In genomic region chr11:63879598-63879997, GRCh38 we compare ENCODE assay signal across 12 cellular contexts. TPM values are rescaled to one million over a fixed set of nuclear protein-coding genes. Genes with fewer than 3 reads are reported as not detected.
DNase-seq lines count a peak whose midpoint lies in the region; ATAC-seq and TF ChIP-seq lines count a peak whose summit lies in the region.
"Had no signal": no experiment of that assay in that cellular context is flagged by ENCODE, and none has a peak within 500 bp of the region (broad histone marks: within the 10 kb centered on the region; RNA-seq: fewer than 3 reads in every experiment).

No MANE protein-coding gene starts in this region.

- H3K36me3 Mint-ChIP-seq in GM23338 (ENCODE audit: low read depth) (peaks cover 7% of the 10 kb centered on the region; the same call in 2 of the 3 replicates), T-cell (peaks cover 3% of the 10 kb centered on the region), glutamatergic neuron (ENCODE audit: unreplicated experiment) (no peaks in the 10 kb centered on the region), osteocyte (ENCODE audit: unreplicated experiment) (peaks cover 3% of the 10 kb centered on the region)

- no peaks in the 10 kb centered on the region for H3K27me3 ChIP-seq in GM23338 (ENCODE audit: insufficient read depth)
- H3K27me3 ChIP-seq: tibial artery had no signal

- no peak for DNase-seq in GM23338 (ENCODE audit: low spot score)
- DNase-seq in T-cell, result no peak
- DNase-seq in glutamatergic neuron, result no peak
- DNase-seq in osteocyte (ENCODE audit: extremely low spot score, unreplicated experiment), result no peak
- no peak for DNase-seq in effector CD8-positive, alpha-beta T cell (lab: John Stamatoyannopoulos, UW)
- DNase-seq in OCI-M2 (lab: John Stamatoyannopoulos, UW; ENCODE audit: unreplicated experiment), result no peak
- no peak for DNase-seq in NCI-H345 (lab: John Stamatoyannopoulos, UW)
- no peak for DNase-seq in LoVo (ENCODE audit: low spot score)
- DNase-seq: NCI-H187 treated with DMSO at 0.1 percent for 48 hours, tibial artery had no signal

- peaks cover 8% of the 10 kb centered on the region for H3K27me3 Mint-ChIP-seq in GM23338 (ENCODE audit: insufficient read depth, low read depth, poor library complexity)
- H3K27me3 Mint-ChIP-seq in T-cell, result no peaks in the 10 kb centered on the region
- peaks cover 1% of the 10 kb centered on the region for H3K27me3 Mint-ChIP-seq in glutamatergic neuron (ENCODE audit: unreplicated experiment)
- no peaks in the 10 kb centered on the region for H3K27me3 Mint-ChIP-seq in osteocyte (ENCODE audit: unreplicated experiment)

- H2AFZ ChIP-seq in GM23338, result no peak overlapping the region

- H3K27ac Mint-ChIP-seq in GM23338 (peak overlapping the region; percentile 60), T-cell (peak overlapping the region; percentile 61 to 86), glutamatergic neuron (ENCODE audit: unreplicated experiment) (peak overlapping the region; percentile 65), osteocyte (ENCODE audit: unreplicated experiment) (peak overlapping the region; percentile 69)
- H3K27ac Mint-ChIP-seq: activated T-helper 1 cell treated with anti-CD3 and anti-CD28 coated beads, Interleukin-12 subunit alpha, Interleukin-12 subunit beta, Interleukin-2, Interleukin-4 antibody, amounts not matched to agents 30 ng/mL and 10 ng/mL and 1 ng/mL, durations not matched to agents 14 hours and 24 hours and 36 hours had no signal

- TF ChIP-seq CTCF in GM23338 (conservative IDR thresholded peaks at IDR 0.05; ENCODE audit: low read depth in 2 of 2) (no peak), glutamatergic neuron (IDR thresholded peaks at IDR 0.05; ENCODE audit: partially characterized antibody, unreplicated experiment) (no peak), osteocyte (IDR thresholded peaks at IDR 0.05) (no peak)

- H3K36me3 ChIP-seq in GM23338 (ENCODE audit: insufficient read depth), result no peaks in the 10 kb centered on the region

- peak overlapping the region; percentile 71 for H3K4me2 ChIP-seq in GM23338

- peaks cover 16% of the 10 kb centered on the region for H3F3A ChIP-seq in GM23338 (replicated peaks; ENCODE audit: low read depth)

- H3K27ac ChIP-seq in GM23338 (ENCODE audit: low read depth), result peak overlapping the region; percentile 77; the same call in 1 of the 2 replicates
- H3K27ac ChIP-seq: tibial artery had no signal

- H4K20me1 ChIP-seq in GM23338 (replicated peaks; ENCODE audit: insufficient read depth), result peaks cover 61% of the 10 kb centered on the region

- peaks cover 37% of the 10 kb centered on the region for H3K4me1 ChIP-seq in GM23338 (ENCODE audit: insufficient read depth)

- H3K4me3 Mint-ChIP-seq in GM23338 (peak overlapping the region; percentile 20; the same call in 2 of the 3 replicates), T-cell (peak overlapping the region in 1 of 3 donors; percentile 60), glutamatergic neuron (ENCODE audit: unreplicated experiment) (no peak overlapping the region), osteocyte (ENCODE audit: unreplicated experiment) (no peak overlapping the region)
- H3K4me3 Mint-ChIP-seq: activated T-helper 1 cell treated with anti-CD3 and anti-CD28 coated beads, Interleukin-12 subunit alpha, Interleukin-12 subunit beta, Interleukin-2, Interleukin-4 antibody, amounts not matched to agents 30 ng/mL and 10 ng/mL and 1 ng/mL, durations not matched to agents 14 hours and 24 hours and 36 hours had no signal

- H3K79me2 ChIP-seq in GM23338 (replicated peaks; ENCODE audit: insufficient read depth), result peaks cover 95% of the 10 kb centered on the region

- CTCF ChIA-PET in T-cell (lab: Charles Lee), result no interaction called here

- H3K9me2 ChIP-seq in GM23338 (ENCODE audit: insufficient read depth), result no peaks in the 10 kb centered on the region

- POLR2A ChIA-PET in T-cell (lab: Charles Lee), result interaction anchor here in 1 of 2 donors (0.7 kb wide), 1 partner anchor 40 kb away, joined by 3 read pairs; no protein-coding TSS in a partner anchor

- ATAC-seq in GM23338 (no peak), T-cell (replicated peaks in 1 of 4) (no peak)
- ATAC-seq: esophagus mucosa had no signal

- H3K4me1 Mint-ChIP-seq in GM23338 (peaks cover 66% of the 10 kb centered on the region), T-cell (peaks cover 66 to 84% (median 84%) of the 10 kb centered on the region in 3 donors), glutamatergic neuron (ENCODE audit: low read depth, unreplicated experiment) (peaks cover 40% of the 10 kb centered on the region), osteocyte (ENCODE audit: unreplicated experiment) (peaks cover 24% of the 10 kb centered on the region)

- H3K9me3 Mint-ChIP-seq in GM23338, result no peaks in the 10 kb centered on the region; the same call in 2 of the 3 replicates
- H3K9me3 Mint-ChIP-seq in T-cell, result no peaks in the 10 kb centered on the region
- peaks cover 11% of the 10 kb centered on the region for H3K9me3 Mint-ChIP-seq in glutamatergic neuron (ENCODE audit: unreplicated experiment)
- H3K9me3 Mint-ChIP-seq in osteocyte (ENCODE audit: unreplicated experiment), result no peaks in the 10 kb centered on the region
- H3K9me3 Mint-ChIP-seq: activated T-helper 1 cell treated with anti-CD3 and anti-CD28 coated beads, Interleukin-12 subunit alpha, Interleukin-12 subunit beta, Interleukin-2, Interleukin-4 antibody, amounts not matched to agents 30 ng/mL and 10 ng/mL and 1 ng/mL, durations not matched to agents 14 hours and 24 hours and 36 hours had no signal

- H3K4me3 ChIP-seq in GM23338, result no peak overlapping the region
- H3K4me3 ChIP-seq: tibial artery had no signal

TF ChIP-seq in GM23338, 12 proteins besides CTCF, POLR2A, EP300 and RAD21 (continues in another document):
- TF ChIP-seq CREB1 (CRISPR knock-in tag; IDR thresholded peaks at IDR 0.05; ENCODE audit: low read depth) (no peak), STAT1 (IDR thresholded peaks at IDR 0.05; ENCODE audit: unreplicated experiment) (no peak), NANOG (IDR thresholded peaks at IDR 0.05; ENCODE audit: borderline replicate concordance) (no peak), ETS1 (IDR thresholded peaks at IDR 0.05) (no peak)

RNA-seq across cellular contexts. Expression of gene RCOR2, which starts 37.4 kb away (rescaled TPM):
- total RNA-seq in GM23338 (2014; rRNA removed; shearing (Covaris generic)), result 60.1 and 66.9 TPM in 2 replicates
- polyA plus RNA-seq in GM23338 (2016; fragmentation: Nextera tagmentation; extraction: Ambion mirVana), result 4.7 and 5.5 TPM in 2 replicates
- under 1 TPM in 3 of 5 donors, not detected in 2; 0.09 to 0.26 (median 0.10) TPM for total RNA-seq in T-cell
- total RNA-seq in glutamatergic neuron (ENCODE audit: unreplicated experiment), result 286 TPM
- 2.5 and 2.6 TPM in 2 replicates for total RNA-seq in osteocyte

RNA-seq across cellular contexts. Expression of gene MARK2, which starts 40.7 kb away (rescaled TPM):
- total RNA-seq in GM23338 (2014; rRNA removed; shearing (Covaris generic)), result 42.6 and 45.9 TPM in 2 replicates
- polyA plus RNA-seq in GM23338 (2016; fragmentation: Nextera tagmentation; extraction: Ambion mirVana), result 15.8 and 18.7 TPM in 2 replicates
- total RNA-seq in T-cell (10 to 100 TPM; 57.4 to 67.2 (median 64.0) TPM), glutamatergic neuron (ENCODE audit: unreplicated experiment) (76.8 TPM), osteocyte (31.8 and 33.4 TPM in 2 replicates)

RNA-seq across cellular contexts. Expression of gene NAA40, which starts 59.2 kb away (rescaled TPM):
- 24.6 and 26.8 TPM in 2 replicates for total RNA-seq in GM23338 (2014; rRNA removed; shearing (Covaris generic))
- polyA plus RNA-seq in GM23338 (2016; fragmentation: Nextera tagmentation; extraction: Ambion mirVana), result 10.1 and 12.1 TPM in 2 replicates
- total RNA-seq in T-cell (10 to 100 TPM; 19.0 to 27.5 (median 23.5) TPM), glutamatergic neuron (ENCODE audit: unreplicated experiment) (68.0 TPM), osteocyte (24.0 and 28.1 TPM in 2 replicates)

Comparison
In these comparisons a context has a peak if more than half of its experiments do, and no peak if none do; other contexts are left out.
1. RNA of gene RCOR2, which starts 37.4 kb away (total RNA-seq): 286 TPM in glutamatergic neuron (single experiment) and 60.1 to 66.9 TPM in GM23338; 2.5 to 2.6 TPM in osteocyte and 0.09 to 0.26 TPM in T-cell; every median in the first group is over 10 times any median in the second.
2. Peak in every context shown above with its lines, with median percentiles within 50 percentile points of each other: H3K27ac Mint-ChIP-seq.